16 cellular contexts compared by ENCODE assay signal in the genomic region with DNA sequence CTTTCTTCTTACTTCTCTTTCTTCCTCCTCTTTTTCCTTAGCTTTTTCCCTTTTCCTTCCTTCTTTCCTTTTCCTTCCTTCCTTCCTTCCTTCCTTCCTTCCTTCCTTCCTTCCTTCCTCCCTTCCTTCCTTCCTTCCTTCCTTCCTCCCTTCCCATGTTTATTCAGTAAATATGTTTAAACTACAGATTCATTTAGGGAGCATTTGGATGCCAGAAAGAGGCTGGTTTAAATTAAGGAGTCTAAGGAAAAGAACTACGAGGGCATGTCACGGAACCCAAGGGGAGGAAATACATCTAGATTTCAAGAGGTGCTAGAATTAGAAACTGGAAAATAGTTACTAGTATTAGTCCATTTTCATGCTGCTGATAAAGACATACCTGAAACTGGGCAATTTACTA.
DNase-seq lines count a peak whose midpoint lies in the region; ATAC-seq and TF ChIP-seq lines count a peak whose summit lies in the region.
"Had no signal": no experiment of that assay in that cellular context is flagged by ENCODE, and none has a peak within 500 bp of the region (broad histone marks: within the 10 kb centered on the region; RNA-seq: fewer than 3 reads in every experiment).

No MANE protein-coding gene starts in this region.

- H3K27ac ChIP-seq in GM23338 (ENCODE audit: low read depth) (no peak overlapping the region), SK-N-MC (peak overlapping the region; percentile 98), PC-3 (ENCODE audit: low read length) (no peak overlapping the region)
- H3K27ac ChIP-seq: BLaER1 treated with 17β-estradiol and CSF1 and Interleukin-3, amounts not matched to agents 10 nM and 100 nM; C4-2B had no signal

- no peak overlapping the region for H3K27ac Mint-ChIP-seq in GM23338
- H3K27ac Mint-ChIP-seq: B cell; CD4-positive, alpha-beta T cell; CD8-positive, alpha-beta T cell had no signal

- H3K36me3 ChIP-seq in GM23338 (ENCODE audit: insufficient read depth): 0 out of 2 replicates have a peak, but pooled peaks cover 3% of the 10 kb centered on the region
- H3K36me3 ChIP-seq in SK-N-MC (ENCODE audit: insufficient read depth, low read length): no peaks in the 10 kb centered on the region
- no peaks in the 10 kb centered on the region for H3K36me3 ChIP-seq in PC-3 (ENCODE audit: low read depth, low read length)
- H3K36me3 ChIP-seq: BLaER1 treated with 17β-estradiol and CSF1 and Interleukin-3, amounts not matched to agents 10 nM and 100 nM had no signal

- TF ChIP-seq CTCF in GM23338 (conservative IDR thresholded peaks at IDR 0.05; ENCODE audit: low read depth in 2 of 2): no peak
- TF ChIP-seq CTCF in PC-3 (conservative IDR thresholded peaks at IDR 0.05; ENCODE audit: low read depth, low read length): no peak

- H3K9me2 ChIP-seq in GM23338 (ENCODE audit: insufficient read depth) (peaks cover 18% of the 10 kb centered on the region), PC-3 (replicated peaks; ENCODE audit: low read length) (no peaks in the 10 kb centered on the region)

- ATAC-seq in GM23338: no peak
- no peak for ATAC-seq in HG02623 (IDR thresholded peaks at IDR 0.05; ENCODE audit: unreplicated experiment)
- no peak for ATAC-seq in PC-3
- ATAC-seq: CD8-positive, alpha-beta T cell had no signal

- H3K9ac ChIP-seq in SK-N-MC (ENCODE audit: insufficient read length): peak overlapping the region; percentile 4
- no peak overlapping the region for H3K9ac ChIP-seq in PC-3 (ENCODE audit: low read length)
- H3K9ac ChIP-seq: BLaER1 treated with 17β-estradiol and CSF1 and Interleukin-3, amounts not matched to agents 10 nM and 100 nM had no signal

- no peaks in the 10 kb centered on the region for H3K27me3 ChIP-seq in GM23338 (ENCODE audit: insufficient read depth)
- no peaks in the 10 kb centered on the region for H3K27me3 ChIP-seq in PC-3 (ENCODE audit: low read length)
- H3K27me3 ChIP-seq: BLaER1 treated with 17β-estradiol and CSF1 and Interleukin-3, amounts not matched to agents 10 nM and 100 nM had no signal

- no peaks in the 10 kb centered on the region for H3F3A ChIP-seq in GM23338 (replicated peaks; ENCODE audit: low read depth)
- no peaks in the 10 kb centered on the region for H3F3A ChIP-seq in PC-3 (ENCODE audit: low read length, unreplicated experiment)

- H3K4me3 ChIP-seq in GM23338: no peak overlapping the region
- H3K4me3 ChIP-seq in SK-N-MC: no peak overlapping the region
- no peak overlapping the region for H3K4me3 ChIP-seq in PC-3 (ENCODE audit: low read length)
- H3K4me3 ChIP-seq: BLaER1 treated with 17β-estradiol and CSF1 and Interleukin-3, amounts not matched to agents 10 nM and 100 nM had no signal

- no peaks in the 10 kb centered on the region for H3K79me2 ChIP-seq in GM23338 (replicated peaks; ENCODE audit: insufficient read depth)
- no peaks in the 10 kb centered on the region for H3K79me2 ChIP-seq in PC-3 (ENCODE audit: low read length)

- no peaks in the 10 kb centered on the region for H3K27me3 Mint-ChIP-seq in GM23338 (ENCODE audit: insufficient read depth, low read depth, poor library complexity)
- H3K27me3 Mint-ChIP-seq: B cell; CD4-positive, alpha-beta T cell had no signal

- H3K4me3 Mint-ChIP-seq in GM23338: no peak overlapping the region
- H3K4me3 Mint-ChIP-seq: B cell; CD4-positive, alpha-beta T cell; CD8-positive, alpha-beta T cell had no signal

- POLR2A ChIA-PET in PC-3 (lab: Charles Lee; ENCODE audit: unreplicated experiment): no interaction called here

- no peaks in the 10 kb centered on the region; the same call in 2 of the 3 replicates for H3K36me3 Mint-ChIP-seq in GM23338 (ENCODE audit: low read depth)
- H3K36me3 Mint-ChIP-seq: CD8-positive, alpha-beta T cell had no signal

- intact Hi-C loops in PC-3 (cut with micrococcal nuclease): no loop called here

- no TSS peak for BruUV-seq in PC-3 (replicated peaks; lab: Mats Ljungman, UMichigan)

- H3K4me2 ChIP-seq in GM23338: no peak overlapping the region
- no peak overlapping the region for H3K4me2 ChIP-seq in PC-3 (ENCODE audit: low read length)
- H3K4me2 ChIP-seq: BLaER1 treated with 17β-estradiol and CSF1 and Interleukin-3, amounts not matched to agents 10 nM and 100 nM had no signal

- H3K4me1 Mint-ChIP-seq in GM23338: no peaks in the 10 kb centered on the region
- H3K4me1 Mint-ChIP-seq: B cell had no signal

- 0 out of 2 replicates have a peak overlapping the region, but pooled peaks have one; percentile 20 for H2AFZ ChIP-seq in GM23338
- no peak overlapping the region for H2AFZ ChIP-seq in PC-3 (ENCODE audit: low read length)

- peaks cover 2% of the 10 kb centered on the region; the same call in 1 of the 3 replicates for H3K9me3 Mint-ChIP-seq in GM23338

- no peaks in the 10 kb centered on the region; the same call in 1 of the 2 replicates for H3K9me3 ChIP-seq in SK-N-MC (ENCODE audit: low read depth, low read length)
- H3K9me3 ChIP-seq in PC-3 (ENCODE audit: low read length): no peaks in the 10 kb centered on the region
- H3K9me3 ChIP-seq: BLaER1 treated with 17β-estradiol and CSF1 and Interleukin-3, amounts not matched to agents 10 nM and 100 nM; Caco-2 had no signal

- H4K20me1 ChIP-seq in GM23338 (replicated peaks; ENCODE audit: insufficient read depth) (no peaks in the 10 kb centered on the region), PC-3 (ENCODE audit: low read length) (no peaks in the 10 kb centered on the region)
- H4K20me1 ChIP-seq: BLaER1 treated with 17β-estradiol and CSF1 and Interleukin-3, amounts not matched to agents 10 nM and 100 nM had no signal

- H3K4me1 ChIP-seq in GM23338 (ENCODE audit: insufficient read depth) (no peaks in the 10 kb centered on the region), PC-3 (ENCODE audit: insufficient read depth, low read length) (no peaks in the 10 kb centered on the region)
- H3K4me1 ChIP-seq: BLaER1 treated with 17β-estradiol and CSF1 and Interleukin-3, amounts not matched to agents 10 nM and 100 nM; Caco-2 had no signal

- DNase-seq in GM23338 (ENCODE audit: low spot score) (no peak), SK-N-MC (ENCODE audit: low read depth, low spot score) (peak; percentile 93), PC-3 (no peak), NCI-H345 treated with DMSO at 0.1 percent for 48 hours (lab: John Stamatoyannopoulos, UW; ENCODE audit: unreplicated experiment) (no peak)
- DNase-seq: 8988T; AML-193; Caco-2; Calu3; CD4-positive, alpha-beta T cell; CD8-positive, alpha-beta T cell; DMS79 treated with DMSO at 0.1 percent for 48 hours; GF-D8 had no signal

- CTCF ChIA-PET in PC-3 (lab: Charles Lee): interaction anchor here (0.6 kb wide), 1 partner anchor 28 kb away, joined by 6 read pairs; no protein-coding TSS in a partner anchor

TF ChIP-seq in GM23338, 12 proteins besides CTCF, POLR2A, EP300 and RAD21:
- TF ChIP-seq EZH2phosphoT487 (IDR thresholded peaks at IDR 0.05; ENCODE audit: unreplicated experiment) (no peak), CREB1 (CRISPR knock-in tag; IDR thresholded peaks at IDR 0.05; ENCODE audit: low read depth) (no peak), EZH2 (IDR thresholded peaks at IDR 0.05; ENCODE audit: low read depth, unreplicated experiment) (no peak), ZNF331 (CRISPR knock-in tag; IDR thresholded peaks at IDR 0.05; ENCODE audit: low read depth) (no peak), ZNF114 (CRISPR knock-in tag; IDR thresholded peaks at IDR 0.05) (no peak), STAT1 (IDR thresholded peaks at IDR 0.05; ENCODE audit: unreplicated experiment) (no peak), NANOG (IDR thresholded peaks at IDR 0.05; ENCODE audit: borderline replicate concordance) (no peak), POLR2AphosphoS5 (IDR thresholded peaks at IDR 0.05; ENCODE audit: low read depth) (no peak)
- TF ChIP-seq, protein P1, sequence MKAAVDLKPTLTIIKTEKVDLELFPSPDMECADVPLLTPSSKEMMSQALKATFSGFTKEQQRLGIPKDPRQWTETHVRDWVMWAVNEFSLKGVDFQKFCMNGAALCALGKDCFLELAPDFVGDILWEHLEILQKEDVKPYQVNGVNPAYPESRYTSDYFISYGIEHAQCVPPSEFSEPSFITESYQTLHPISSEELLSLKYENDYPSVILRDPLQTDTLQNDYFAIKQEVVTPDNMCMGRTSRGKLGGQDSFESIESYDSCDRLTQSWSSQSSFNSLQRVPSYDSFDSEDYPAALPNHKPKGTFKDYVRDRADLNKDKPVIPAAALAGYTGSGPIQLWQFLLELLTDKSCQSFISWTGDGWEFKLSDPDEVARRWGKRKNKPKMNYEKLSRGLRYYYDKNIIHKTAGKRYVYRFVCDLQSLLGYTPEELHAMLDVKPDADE (IDR thresholded peaks at IDR 0.05): no peak
TF ChIP-seq in GM23338: peak in this region for 0.
